Comparison of ENCODE assay signal across 8 cellular contexts in genomic region chr7:1175967-1176851, GRCh38. TPM values are rescaled to one million over a fixed set of nuclear protein-coding genes. Genes with fewer than 3 reads are reported as not detected.
DNase-seq lines count a peak whose midpoint lies in the region; ATAC-seq and TF ChIP-seq lines count a peak whose summit lies in the region.

No MANE protein-coding gene starts in this region.

- peak overlapping the region; percentile 17 for H3K4me3 Mint-ChIP-seq in activated T-helper 2 cell treated with anti-CD3 and anti-CD28 coated beads, Interferon-gamma antibody, Interleukin-2, Interleukin-4, amounts not matched to agents 10 μg/mL and 5 μg/mL and 100 μg/mL, durations not matched to agents 14 hours and 24 hours and 36 hours (ENCODE audit: low read depth)

- H3K36me3 Mint-ChIP-seq in activated T-helper 2 cell treated with anti-CD3 and anti-CD28 coated beads, Interferon-gamma antibody, Interleukin-2, Interleukin-4, amounts not matched to agents 10 μg/mL and 5 μg/mL and 100 μg/mL, durations not matched to agents 14 hours and 24 hours and 36 hours (ENCODE audit: low read depth), result no peaks in the 10 kb centered on the region

- H3K27ac ChIP-seq in RWPE2 (ENCODE audit: poor library complexity, severe bottlenecking) (no peak overlapping the region), foreskin keratinocyte (no peak overlapping the region), suprapubic skin (no peak overlapping the region)

- DNase-seq in NCI-H524 (lab: John Stamatoyannopoulos, UW) (peak; percentile 38 to 75), NCI-H524 treated with DMSO at 0.1 percent for 48 hours (lab: John Stamatoyannopoulos, UW) (no peak), KG1 (lab: John Stamatoyannopoulos, UW) (peak; percentile 60), RWPE2 (ENCODE audit: low spot score) (no peak), foreskin keratinocyte (peak in 1 of 2 donors; percentile 43), occipital lobe (lab: John Stamatoyannopoulos, UW) (peak; percentile 38), suprapubic skin (ENCODE audit: low spot score in 2 of 2) (peak; percentile 89 to 93)
- DNase-seq in activated T-helper 2 cell treated with anti-CD3 and anti-CD28 coated beads, Interferon-gamma antibody, Interleukin-2, Interleukin-4, amounts not matched to agents 10 μg/mL and 5 μg/mL and 100 μg/mL, durations not matched to agents 14 hours and 24 hours and 36 hours (ENCODE audit: low spot score), result peak; percentile 74

- H3K9me3 Mint-ChIP-seq in activated T-helper 2 cell treated with anti-CD3 and anti-CD28 coated beads, Interferon-gamma antibody, Interleukin-2, Interleukin-4, amounts not matched to agents 10 μg/mL and 5 μg/mL and 100 μg/mL, durations not matched to agents 14 hours and 24 hours and 36 hours, result no peaks in the 10 kb centered on the region

- no peaks in the 10 kb centered on the region for H3K27me3 ChIP-seq in RWPE2 (ENCODE audit: insufficient read depth, poor library complexity, severe bottlenecking)
- peaks cover 5% of the 10 kb centered on the region for H3K27me3 ChIP-seq in foreskin keratinocyte
- H3K27me3 ChIP-seq in suprapubic skin, result peaks cover 2% of the 10 kb centered on the region

- H3K4me1 ChIP-seq in RWPE2 (ENCODE audit: insufficient read depth, poor library complexity, severe bottlenecking) (peaks cover 3% of the 10 kb centered on the region), foreskin keratinocyte (no peaks in the 10 kb centered on the region), suprapubic skin (peaks cover 12% of the 10 kb centered on the region)

- intact Hi-C loops in activated T-helper 2 cell treated with anti-CD3 and anti-CD28 coated beads, Interferon-gamma antibody, Interleukin-2, Interleukin-4, amounts not matched to agents 10 μg/mL and 5 μg/mL and 100 μg/mL, durations not matched to agents 14 hours and 24 hours and 36 hours (cut with micrococcal nuclease), result loop anchor here (1.0 to 2.0 kb wide), 2 partner anchors 15 to 89 kb away; partner anchors contain the start of gene ZFAND2A

- H3K9me3 ChIP-seq in RWPE2 (ENCODE audit: severe bottlenecking), result no peaks in the 10 kb centered on the region
- H3K9me3 ChIP-seq in suprapubic skin, result no peaks in the 10 kb centered on the region

- H3K4me3 ChIP-seq in RWPE2 (ENCODE audit: severe bottlenecking), result peak overlapping the region; percentile 1
- peak overlapping the region; percentile 17 for H3K4me3 ChIP-seq in suprapubic skin

- WGBS in suprapubic skin, result 37% methylated on average over 11 of the region's 44 CpGs

- TF ChIP-seq POLR2A in suprapubic skin (IDR thresholded peaks at IDR 0.05), result no peak

- peak; percentile 84 for TF ChIP-seq CTCF in RWPE2 (IDR thresholded peaks at IDR 0.05; ENCODE audit: poor library complexity, severe bottlenecking)
- TF ChIP-seq CTCF in foreskin keratinocyte (conservative IDR thresholded peaks at IDR 0.05), result peak; percentile 82
- peak; percentile 72 to 96 for TF ChIP-seq CTCF in suprapubic skin (IDR thresholded peaks at IDR 0.05)

- peak overlapping the region; percentile 49 for H3K27ac Mint-ChIP-seq in activated T-helper 2 cell treated with anti-CD3 and anti-CD28 coated beads, Interferon-gamma antibody, Interleukin-2, Interleukin-4, amounts not matched to agents 10 μg/mL and 5 μg/mL and 100 μg/mL, durations not matched to agents 14 hours and 24 hours and 36 hours

- H3K4me1 Mint-ChIP-seq in activated T-helper 2 cell treated with anti-CD3 and anti-CD28 coated beads, Interferon-gamma antibody, Interleukin-2, Interleukin-4, amounts not matched to agents 10 μg/mL and 5 μg/mL and 100 μg/mL, durations not matched to agents 14 hours and 24 hours and 36 hours (ENCODE audit: low read depth), result peaks cover 14% of the 10 kb centered on the region

- peak; percentile 79 for ATAC-seq in RWPE2 (ENCODE audit: low read depth)
- peak; percentile 66 for ATAC-seq in foreskin keratinocyte

- H3K27me3 Mint-ChIP-seq in activated T-helper 2 cell treated with anti-CD3 and anti-CD28 coated beads, Interferon-gamma antibody, Interleukin-2, Interleukin-4, amounts not matched to agents 10 μg/mL and 5 μg/mL and 100 μg/mL, durations not matched to agents 14 hours and 24 hours and 36 hours (ENCODE audit: low read depth), result no peaks in the 10 kb centered on the region

- H3K36me3 ChIP-seq in RWPE2 (ENCODE audit: low read depth) (no peaks in the 10 kb centered on the region), suprapubic skin (no peaks in the 10 kb centered on the region)

- no peak for TF ChIP-seq EP300 in suprapubic skin (IDR thresholded peaks at IDR 0.05)

RNA-seq across cellular contexts. Expression of gene ZFAND2A, which starts 16.2 kb away (rescaled TPM):
- total RNA-seq in activated T-helper 2 cell treated with anti-CD3 and anti-CD28 coated beads, Interferon-gamma antibody, Interleukin-2, Interleukin-4, amounts not matched to agents 10 μg/mL and 5 μg/mL and 100 μg/mL, durations not matched to agents 14 hours and 24 hours and 36 hours, result 20.5 and 21.9 TPM in 2 replicates
- total RNA-seq in foreskin keratinocyte (19.9 and 22.2 TPM in 2 replicates), occipital lobe (14.7 TPM), suprapubic skin (10 to 100 TPM; 17.8 to 27.0 (median 22.3) TPM)
- 22.9 and 25.1 TPM in 2 replicates for polyA plus RNA-seq in foreskin keratinocyte

RNA-seq across cellular contexts. Expression of gene UNCX, which starts 56.5 kb away (rescaled TPM):
- total RNA-seq in activated T-helper 2 cell treated with anti-CD3 and anti-CD28 coated beads, Interferon-gamma antibody, Interleukin-2, Interleukin-4, amounts not matched to agents 10 μg/mL and 5 μg/mL and 100 μg/mL, durations not matched to agents 14 hours and 24 hours and 36 hours, result not detected in 2 replicates
- total RNA-seq in foreskin keratinocyte (not detected in 2 replicates), occipital lobe (not detected), suprapubic skin (not detected)
- polyA plus RNA-seq in foreskin keratinocyte, result not detected in 2 replicates

Comparison
In these comparisons a context has a peak if more than half of its experiments do, and no peak if none do; other contexts are left out.
1. DNase-seq: peak in NCI-H524 (2 of 2), KG1 (single experiment), activated T-helper 2 cell treated with anti-CD3 and anti-CD28 coated beads, Interferon-gamma antibody, Interleukin-2, Interleukin-4, amounts not matched to agents 10 μg/mL and 5 μg/mL and 100 μg/mL, durations not matched to agents 14 hours and 24 hours and 36 hours (single experiment), occipital lobe (single experiment) and suprapubic skin (2 of 2); none in NCI-H524 treated with DMSO at 0.1 percent for 48 hours (single experiment) and RWPE2 (single experiment).
2. Peak in every context shown above with its lines, with median percentiles within 50 percentile points of each other: CTCF ChIP-seq.